Comparison of ENCODE assay signal across 2 cellular contexts in the genomic region with DNA sequence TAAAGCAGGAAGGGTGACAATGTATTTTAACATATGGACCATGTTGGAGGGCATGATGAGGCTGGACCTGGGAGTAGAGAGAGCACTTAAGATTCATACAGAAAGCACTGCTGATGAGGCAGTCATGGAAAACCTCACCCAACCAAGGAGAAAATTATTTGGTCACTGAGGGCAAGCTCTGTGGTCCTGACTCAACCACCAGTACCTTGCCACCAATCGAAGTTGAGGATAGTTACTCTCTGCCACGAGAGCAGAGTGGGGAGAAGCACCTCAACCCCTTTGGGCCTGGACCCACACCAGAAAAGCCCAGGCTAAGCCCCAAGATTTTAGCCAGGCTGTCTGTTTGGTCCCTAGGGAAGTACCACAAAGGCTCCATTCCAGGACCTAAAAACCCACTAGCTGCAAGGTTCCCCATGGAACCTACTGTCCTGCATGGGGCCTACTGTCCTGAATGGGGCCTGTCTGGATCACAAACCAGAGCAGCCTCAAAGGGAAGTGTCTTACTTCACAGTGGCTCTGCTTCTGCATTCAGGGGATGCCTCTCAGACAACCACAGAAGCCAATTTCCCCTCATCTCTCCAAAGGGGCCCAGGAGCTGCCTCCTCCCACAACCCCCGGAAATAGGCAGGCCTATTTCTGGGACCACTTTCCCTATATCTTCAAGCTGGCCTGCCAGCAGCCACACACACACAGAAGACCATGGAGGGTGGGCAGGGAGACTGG.
TF ChIP-seq lines count a peak whose summit lies in the region.

No MANE protein-coding gene starts in this region.

TF ChIP-seq in GM12891, 5 proteins besides CTCF, POLR2A, EP300 and RAD21 (continued from another document):
- TF ChIP-seq POU2F2 (IDR thresholded peaks at IDR 0.05; ENCODE audit: low read depth, low read length): peak; percentile 19; the same call in 1 of the 2 replicates

TF ChIP-seq in endothelial cell of umbilical vein, 7 proteins besides CTCF, POLR2A, EP300 and RAD21 (continued from another document):
- TF ChIP-seq, protein P1, sequence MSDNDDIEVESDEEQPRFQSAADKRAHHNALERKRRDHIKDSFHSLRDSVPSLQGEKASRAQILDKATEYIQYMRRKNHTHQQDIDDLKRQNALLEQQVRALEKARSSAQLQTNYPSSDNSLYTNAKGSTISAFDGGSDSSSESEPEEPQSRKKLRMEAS (IDR thresholded peaks at IDR 0.05; ENCODE audit: insufficient read depth, insufficient read length): no peak
- TF ChIP-seq JUN (IDR thresholded peaks at IDR 0.05; ENCODE audit: borderline replicate concordance, insufficient read depth, insufficient read length, low read depth) (no peak), GATA2 (IDR thresholded peaks at IDR 0.05; ENCODE audit: insufficient read depth, insufficient read length, low read depth, low read length) (no peak), POLR2AphosphoS5 (IDR thresholded peaks at IDR 0.05; ENCODE audit: insufficient read depth, low read depth, low read length) (no peak), FOS (IDR thresholded peaks at IDR 0.05; ENCODE audit: borderline replicate concordance, insufficient read depth, low read length) (no peak)
